1 cellular context compared by ENCODE assay signal in the genomic region with DNA sequence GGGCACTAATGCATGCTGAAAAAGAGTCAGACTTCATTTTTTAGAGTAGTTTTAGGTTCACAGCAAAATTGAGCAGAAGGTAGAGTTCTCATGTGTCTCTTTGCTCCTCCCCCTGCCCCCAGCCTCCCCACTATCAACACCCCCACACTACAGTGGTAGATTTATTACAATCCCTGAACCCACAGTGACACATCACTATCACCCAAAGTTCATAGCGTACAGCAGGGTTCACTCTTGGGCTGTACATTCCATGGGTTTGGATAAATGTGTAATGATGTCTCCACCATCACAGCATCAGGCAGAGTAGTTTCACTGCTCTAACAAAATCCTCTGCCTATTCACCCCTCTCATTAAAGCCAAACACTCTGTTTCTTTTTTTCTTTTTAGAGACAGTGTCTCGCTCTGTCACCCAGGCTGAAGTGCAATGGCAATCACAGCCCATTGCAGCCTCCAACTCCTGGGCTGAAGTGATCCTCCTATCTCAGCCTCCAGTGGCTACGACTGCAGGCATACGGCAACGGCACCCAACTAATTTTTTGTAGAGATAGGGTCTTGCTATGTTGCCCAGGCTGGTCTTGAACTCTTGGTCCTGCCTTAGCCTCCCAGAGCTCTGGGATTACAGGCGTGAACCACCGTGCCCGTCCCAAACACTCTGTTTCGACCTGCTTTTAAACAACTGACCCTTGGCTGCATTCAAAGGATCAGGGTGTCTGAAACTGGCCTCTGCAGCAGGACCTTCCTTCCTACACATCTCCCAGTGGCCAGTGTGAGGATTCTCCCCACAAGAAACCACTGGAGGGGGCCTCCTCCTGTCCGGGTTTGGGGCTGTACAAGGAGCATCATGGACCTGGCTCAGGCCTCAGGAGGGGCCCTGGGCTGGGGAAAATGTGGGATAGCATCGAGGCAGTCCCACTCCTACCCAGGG.
TF ChIP-seq lines count a peak whose summit lies in the region.

No MANE protein-coding gene starts in this region.

TF ChIP-seq in GM23338, 12 proteins besides CTCF, POLR2A, EP300 and RAD21 (continued from another document):
- TF ChIP-seq, protein P1, sequence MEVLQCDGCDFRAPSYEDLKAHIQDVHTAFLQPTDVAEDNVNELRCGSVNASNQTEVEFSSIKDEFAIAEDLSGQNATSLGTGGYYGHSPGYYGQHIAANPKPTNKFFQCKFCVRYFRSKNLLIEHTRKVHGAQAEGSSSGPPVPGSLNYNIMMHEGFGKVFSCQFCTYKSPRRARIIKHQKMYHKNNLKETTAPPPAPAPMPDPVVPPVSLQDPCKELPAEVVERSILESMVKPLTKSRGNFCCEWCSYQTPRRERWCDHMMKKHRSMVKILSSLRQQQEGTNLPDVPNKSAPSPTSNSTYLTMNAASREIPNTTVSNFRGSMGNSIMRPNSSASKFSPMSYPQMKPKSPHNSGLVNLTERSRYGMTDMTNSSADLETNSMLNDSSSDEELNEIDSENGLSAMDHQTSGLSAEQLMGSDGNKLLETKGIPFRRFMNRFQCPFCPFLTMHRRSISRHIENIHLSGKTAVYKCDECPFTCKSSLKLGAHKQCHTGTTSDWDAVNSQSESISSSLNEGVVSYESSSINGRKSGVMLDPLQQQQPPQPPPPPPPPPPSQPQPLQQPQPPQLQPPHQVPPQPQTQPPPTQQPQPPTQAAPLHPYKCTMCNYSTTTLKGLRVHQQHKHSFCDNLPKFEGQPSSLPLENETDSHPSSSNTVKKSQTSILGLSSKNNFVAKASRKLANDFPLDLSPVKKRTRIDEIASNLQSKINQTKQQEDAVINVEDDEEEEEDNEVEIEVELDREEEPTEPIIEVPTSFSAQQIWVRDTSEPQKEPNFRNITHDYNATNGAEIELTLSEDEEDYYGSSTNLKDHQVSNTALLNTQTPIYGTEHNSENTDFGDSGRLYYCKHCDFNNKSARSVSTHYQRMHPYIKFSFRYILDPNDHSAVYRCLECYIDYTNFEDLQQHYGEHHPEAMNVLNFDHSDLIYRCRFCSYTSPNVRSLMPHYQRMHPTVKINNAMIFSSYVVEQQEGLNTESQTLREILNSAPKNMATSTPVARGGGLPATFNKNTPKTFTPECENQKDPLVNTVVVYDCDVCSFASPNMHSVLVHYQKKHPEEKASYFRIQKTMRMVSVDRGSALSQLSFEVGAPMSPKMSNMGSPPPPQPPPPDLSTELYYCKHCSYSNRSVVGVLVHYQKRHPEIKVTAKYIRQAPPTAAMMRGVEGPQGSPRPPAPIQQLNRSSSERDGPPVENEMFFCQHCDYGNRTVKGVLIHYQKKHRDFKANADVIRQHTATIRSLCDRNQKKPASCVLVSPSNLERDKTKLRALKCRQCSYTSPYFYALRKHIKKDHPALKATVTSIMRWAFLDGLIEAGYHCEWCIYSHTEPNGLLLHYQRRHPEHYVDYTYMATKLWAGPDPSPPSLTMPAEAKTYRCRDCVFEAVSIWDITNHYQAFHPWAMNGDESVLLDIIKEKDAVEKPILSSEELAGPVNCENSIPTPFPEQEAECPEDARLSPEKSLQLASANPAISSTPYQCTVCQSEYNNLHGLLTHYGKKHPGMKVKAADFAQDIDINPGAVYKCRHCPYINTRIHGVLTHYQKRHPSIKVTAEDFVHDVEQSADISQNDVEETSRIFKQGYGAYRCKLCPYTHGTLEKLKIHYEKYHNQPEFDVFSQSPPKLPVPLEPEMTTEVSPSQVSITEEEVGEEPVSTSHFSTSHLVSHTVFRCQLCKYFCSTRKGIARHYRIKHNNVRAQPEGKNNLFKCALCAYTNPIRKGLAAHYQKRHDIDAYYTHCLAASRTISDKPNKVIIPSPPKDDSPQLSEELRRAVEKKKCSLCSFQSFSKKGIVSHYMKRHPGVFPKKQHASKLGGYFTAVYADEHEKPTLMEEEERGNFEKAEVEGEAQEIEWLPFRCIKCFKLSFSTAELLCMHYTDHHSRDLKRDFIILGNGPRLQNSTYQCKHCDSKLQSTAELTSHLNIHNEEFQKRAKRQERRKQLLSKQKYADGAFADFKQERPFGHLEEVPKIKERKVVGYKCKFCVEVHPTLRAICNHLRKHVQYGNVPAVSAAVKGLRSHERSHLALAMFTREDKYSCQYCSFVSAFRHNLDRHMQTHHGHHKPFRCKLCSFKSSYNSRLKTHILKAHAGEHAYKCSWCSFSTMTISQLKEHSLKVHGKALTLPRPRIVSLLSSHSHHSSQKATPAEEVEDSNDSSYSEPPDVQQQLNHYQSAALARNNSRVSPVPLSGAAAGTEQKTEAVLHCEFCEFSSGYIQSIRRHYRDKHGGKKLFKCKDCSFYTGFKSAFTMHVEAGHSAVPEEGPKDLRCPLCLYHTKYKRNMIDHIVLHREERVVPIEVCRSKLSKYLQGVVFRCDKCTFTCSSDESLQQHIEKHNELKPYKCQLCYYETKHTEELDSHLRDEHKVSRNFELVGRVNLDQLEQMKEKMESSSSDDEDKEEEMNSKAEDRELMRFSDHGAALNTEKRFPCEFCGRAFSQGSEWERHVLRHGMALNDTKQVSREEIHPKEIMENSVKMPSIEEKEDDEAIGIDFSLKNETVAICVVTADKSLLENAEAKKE (CRISPR knock-in tag; IDR thresholded peaks at IDR 0.05): no peak
